In the genomic region with DNA sequence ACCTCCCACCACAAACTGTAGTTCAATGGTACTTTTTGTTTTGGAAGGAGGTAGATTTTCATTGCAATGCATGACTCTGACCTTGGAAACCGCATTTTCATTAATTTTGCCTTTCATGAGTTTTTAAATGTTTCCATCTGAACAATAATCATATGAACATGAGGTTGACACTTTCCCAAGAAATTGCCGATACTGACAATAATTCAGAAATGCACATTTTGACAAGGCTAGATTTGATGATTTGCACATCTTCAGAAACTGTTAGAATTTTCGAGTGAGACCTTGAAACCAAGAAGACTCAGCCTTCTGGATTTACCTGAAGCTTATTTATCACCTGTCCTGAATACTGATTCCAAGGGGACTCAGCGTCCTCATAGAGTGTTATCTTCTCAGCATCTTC, we compare ENCODE assay signal across 32 cellular contexts.
DNase-seq lines count a peak whose midpoint lies in the region; ATAC-seq, FAIRE-seq and TF ChIP-seq lines count a peak whose summit lies in the region.
"Had no signal": no experiment of that assay in that cellular context is flagged by ENCODE, and none has a peak within 500 bp of the region (broad histone marks: within the 10 kb centered on the region; RNA-seq: fewer than 3 reads in every experiment).

No MANE protein-coding gene starts in this region.

- H3K79me2 ChIP-seq in HepG2 (ENCODE audit: insufficient read depth, low read length), result no peaks in the 10 kb centered on the region

- TF ChIP-seq CTCF in HepG2 (CRISPR knock-in tag; IDR thresholded peaks at IDR 0.05) (no peak), right lobe of liver (IDR thresholded peaks at IDR 0.05) (no peak), A549 (IDR thresholded peaks at IDR 0.05) (no peak), esophagus muscularis mucosa (IDR thresholded peaks at IDR 0.05) (no peak)

- intact Hi-C loops in HepG2 (cut with micrococcal nuclease; ENCODE audit: unreplicated experiment) (no loop called here), right lobe of liver (cut with DNase I) (no loop called here), esophagus muscularis mucosa (cut with DNase I) (no loop called here)

- BruUV-seq in HepG2 (replicated peaks; lab: Mats Ljungman, UMichigan), result no TSS peak

- H3K27me3 ChIP-seq in HepG2 (ENCODE audit: control insufficient read depth in 1 of 2, insufficient read depth in 2 of 2, low read length in 2 of 2) (no peaks in the 10 kb centered on the region), right lobe of liver (no peaks in the 10 kb centered on the region), esophagus muscularis mucosa (no peaks in the 10 kb centered on the region)
- H3K27me3 ChIP-seq: BE2C; BLaER1; BLaER1 treated with 17β-estradiol and CSF1 and Interleukin-3, amounts not matched to agents 10 nM and 100 nM had no signal

- DNase-seq in HepG2 (ENCODE audit: low spot score) (no peak), right lobe of liver (no peak), A549 (ENCODE audit: low read depth in 1 of 2, low spot score in 1 of 2) (no peak), H54 (ENCODE audit: insufficient read length, low spot score) (no peak), esophagus muscularis mucosa (ENCODE audit: extremely low spot score) (peak; percentile 24), EL (no peak), HCEC 1CT (no peak)
- DNase-seq: 8988T; ACHN; AML-193; BE2C; C1 segment of cervical spinal cord; Caco-2; Calu3; CD4-positive, alpha-beta memory T cell; CD4-positive, alpha-beta T cell; CD4-positive, CD25-positive, alpha-beta regulatory T cell; CD8-positive, alpha-beta memory T cell; CD8-positive, alpha-beta T cell; COR-L47; DMS 273 treated with DMSO at 0.1 percent for 48 hours; DMS153; DMS53; DMS79; DMS79 treated with DMSO at 0.1 percent for 48 hours; DND-41 had no signal

- no peak overlapping the region for H2AFZ ChIP-seq in HepG2 (ENCODE audit: low read length)

- no peaks in the 10 kb centered on the region for H3K4me1 ChIP-seq in HepG2 (ENCODE audit: insufficient read depth, low read length)
- H3K4me1 ChIP-seq in right lobe of liver, result no peaks in the 10 kb centered on the region
- no peaks in the 10 kb centered on the region for H3K4me1 ChIP-seq in A549
- H3K4me1 ChIP-seq in esophagus muscularis mucosa, result no peaks in the 10 kb centered on the region
- H3K4me1 ChIP-seq: BE2C; BLaER1; BLaER1 treated with 17β-estradiol and CSF1 and Interleukin-3, amounts not matched to agents 10 nM and 100 nM; Caco-2 had no signal

- no peak for TF ChIP-seq EP300 in HepG2 (IDR thresholded peaks at IDR 0.05; ENCODE audit: low read depth in 2 of 2, low read length in 2 of 2)
- no peak for TF ChIP-seq EP300 in HepG2 (CRISPR knock-in tag; IDR thresholded peaks at IDR 0.05; ENCODE audit: borderline replicate concordance)
- TF ChIP-seq EP300 in A549 (IDR thresholded peaks at IDR 0.05), result no peak
- TF ChIP-seq EP300 in esophagus muscularis mucosa (IDR thresholded peaks at IDR 0.05), result no peak

- no peaks in the 10 kb centered on the region for H4K20me1 ChIP-seq in HepG2 (ENCODE audit: insufficient read depth, low read length)
- H4K20me1 ChIP-seq: BLaER1; BLaER1 treated with 17β-estradiol and CSF1 and Interleukin-3, amounts not matched to agents 10 nM and 100 nM had no signal

- H3K4me3 ChIP-seq in HepG2 (replicated peaks in 1 of 3; ENCODE audit: insufficient read depth in 1 of 3, low read depth in 2 of 3, low read length in 3 of 3) (no peak overlapping the region), right lobe of liver (no peak overlapping the region), A549 (no peak overlapping the region), esophagus muscularis mucosa (no peak overlapping the region)
- H3K4me3 ChIP-seq: BLaER1; BLaER1 treated with 17β-estradiol and CSF1 and Interleukin-3, amounts not matched to agents 10 nM and 100 nM had no signal

- H3K9me3 ChIP-seq in HepG2 (ENCODE audit: low read length), result no peaks in the 10 kb centered on the region
- no peaks in the 10 kb centered on the region for H3K9me3 ChIP-seq in right lobe of liver
- H3K9me3 ChIP-seq in A549, result no peaks in the 10 kb centered on the region
- no peaks in the 10 kb centered on the region for H3K9me3 ChIP-seq in esophagus muscularis mucosa
- H3K9me3 ChIP-seq: BE2C; BLaER1; BLaER1 treated with 17β-estradiol and CSF1 and Interleukin-3, amounts not matched to agents 10 nM and 100 nM; Caco-2 had no signal

- H3K4me2 ChIP-seq in HepG2 (ENCODE audit: low read depth, low read length), result no peak overlapping the region
- no peak overlapping the region for H3K4me2 ChIP-seq in A549
- H3K4me2 ChIP-seq: BLaER1; BLaER1 treated with 17β-estradiol and CSF1 and Interleukin-3, amounts not matched to agents 10 nM and 100 nM had no signal

- no peak for ATAC-seq in HepG2
- no peak for ATAC-seq in right lobe of liver
- ATAC-seq in A549, result no peak
- ATAC-seq in HG02623 (IDR thresholded peaks at IDR 0.05; ENCODE audit: unreplicated experiment), result no peak
- ATAC-seq: CD8-positive, alpha-beta T cell had no signal

- CTCF ChIA-PET in HepG2 (lab: Yijun Ruan, JAX; ENCODE audit: low intra/inter-chr PET ratio, low total read pairs), result no interaction called here
- CTCF ChIA-PET in A549 (lab: Yijun Ruan, JAX), result no interaction called here

- H3K36me3 ChIP-seq in HepG2 (replicated peaks in 1 of 2; ENCODE audit: control insufficient read depth in 1 of 2, insufficient read depth in 2 of 2, low read length in 2 of 2) (no peaks in the 10 kb centered on the region), right lobe of liver (no peaks in the 10 kb centered on the region), esophagus muscularis mucosa (no peaks in the 10 kb centered on the region)
- H3K36me3 ChIP-seq: BE2C; BLaER1; BLaER1 treated with 17β-estradiol and CSF1 and Interleukin-3, amounts not matched to agents 10 nM and 100 nM had no signal

- FAIRE-seq in HepG2 (lab: Jason Lieb, UNC) (no peak), A549 (lab: Jason Lieb, UNC) (no peak), H54 (lab: Jason Lieb, UNC) (peak; percentile 53)
- FAIRE-seq: D721Med had no signal

- no peak overlapping the region for H3K27ac ChIP-seq in HepG2 (ENCODE audit: extremely low read length, insufficient read depth, low read length)
- no peak overlapping the region for H3K27ac ChIP-seq in right lobe of liver
- H3K27ac ChIP-seq in A549, result no peak overlapping the region
- H3K27ac ChIP-seq in esophagus muscularis mucosa (replicated peaks in 1 of 4), result no peak overlapping the region
- H3K27ac ChIP-seq: 22Rv1; BLaER1; BLaER1 treated with 17β-estradiol and CSF1 and Interleukin-3, amounts not matched to agents 10 nM and 100 nM; C4-2B had no signal

- POLR2A ChIA-PET in HepG2 (lab: Yijun Ruan, JAX) (no interaction called here), A549 (lab: Yijun Ruan, JAX) (no interaction called here)

- H3K9ac ChIP-seq in HepG2 (ENCODE audit: insufficient read depth, low read depth, low read length), result no peak overlapping the region
- H3K9ac ChIP-seq: BLaER1; BLaER1 treated with 17β-estradiol and CSF1 and Interleukin-3, amounts not matched to agents 10 nM and 100 nM had no signal

- in situ Hi-C loops in HepG2 (cut with HindIII; ENCODE audit: extremely low pct_ligation_motif_present, low pct_unique_long_range_greater_than_20kb), result no loop called here

- WGBS in HepG2 (ENCODE audit: low lambda C conversion rate), result 31% methylated on average over 3 of the region's 4 CpGs
- WGBS in right lobe of liver (ENCODE audit: insufficient coverage, low coverage, low lambda C conversion rate, missing lambda C conversion rate), result 49% methylated on average over 4 of the region's 4 CpGs
- 23% methylated on average over 4 of the region's 4 CpGs for WGBS in A549 (ENCODE audit: missing lambda C conversion rate)
- WGBS in esophagus muscularis mucosa, result 82% methylated on average over 4 of the region's 4 CpGs

- no peak for TF ChIP-seq RAD21 in HepG2 (CRISPR knock-in tag; IDR thresholded peaks at IDR 0.05)
- TF ChIP-seq RAD21 in A549 (conservative IDR thresholded peaks at IDR 0.05 in 1 of 2, IDR thresholded peaks at IDR 0.05 in 1 of 2), result no peak

- TF ChIP-seq POLR2A in HepG2 (IDR thresholded peaks at IDR 0.05; ENCODE audit: insufficient read depth in 1 of 2, low read depth in 2 of 2, low read length in 2 of 2) (no peak), right lobe of liver (IDR thresholded peaks at IDR 0.05) (no peak), A549 (IDR thresholded peaks at IDR 0.05; ENCODE audit: low read length) (no peak), H54 (IDR thresholded peaks at IDR 0.05; ENCODE audit: low read depth, low read length) (no peak), esophagus muscularis mucosa (IDR thresholded peaks at IDR 0.05; ENCODE audit: low read depth) (no peak)

TF ChIP-seq in HepG2, 621 proteins besides CTCF, POLR2A, EP300 and RAD21:
- TF ChIP-seq SALL1 (CRISPR knock-in tag; IDR thresholded peaks at IDR 0.05) (no peak), MAFK (conservative IDR thresholded peaks at IDR 0.05 in 1 of 2, IDR thresholded peaks at IDR 0.05 in 1 of 2; ENCODE audit: low read length in 2 of 2) (peak; percentile 50 to 58; a peak in 3 of 4 replicates), MAFF (IDR thresholded peaks at IDR 0.05; ENCODE audit: low read depth, low read length) (0 out of 2 replicates have a peak, but pooled peaks have one; percentile 20)
TF ChIP-seq in HepG2: peak in this region for 2.

TF ChIP-seq in A549, 52 proteins besides CTCF, POLR2A, EP300 and RAD21:
- TF ChIP-seq HOXB5 (CRISPR knock-in tag; IDR thresholded peaks at IDR 0.05), result no peak
- TF ChIP-seq MAFK (IDR thresholded peaks at IDR 0.05; ENCODE audit: partially characterized antibody), result peak; percentile 53

Comparison
In these comparisons a context has a peak if more than half of its experiments do, and no peak if none do; other contexts are left out.
1. Of the 38 proteins assayed by ChIP-seq in both HepG2 and A549: peak only in HepG2: none; only in A549: none; in both: MAFK; in neither: 37.